ENCODE assay signal across 17 cellular contexts in genomic region chr1:156276966-156277381, GRCh38. TPM values are rescaled to one million over a fixed set of nuclear protein-coding genes. Genes with fewer than 3 reads are reported as not detected.
DNase-seq lines count a peak whose midpoint lies in the region; TF ChIP-seq lines count a peak whose summit lies in the region.
"Had no signal": no experiment of that assay in that cellular context is flagged by ENCODE, and none has a peak within 500 bp of the region (broad histone marks: within the 10 kb centered on the region; RNA-seq: fewer than 3 reads in every experiment).

No MANE protein-coding gene starts in this region.

- H3K27me3 ChIP-seq in Caco-2 (replicated peaks; ENCODE audit: control insufficient read depth, insufficient read depth, low read length), result no peaks in the 10 kb centered on the region
- no peaks in the 10 kb centered on the region for H3K27me3 ChIP-seq in osteoblast (ENCODE audit: insufficient read depth, low read length)
- H3K27me3 ChIP-seq: foreskin keratinocyte had no signal

- H3K4me3 ChIP-seq in Caco-2 (ENCODE audit: low read depth, low read length) (no peak overlapping the region), osteoblast (ENCODE audit: insufficient read depth, low read length) (no peak overlapping the region)
- H3K4me3 ChIP-seq: skin epidermis had no signal

- intact Hi-C loops in Caco-2 (cut with micrococcal nuclease; ENCODE audit: unreplicated experiment), result no loop called here
- intact Hi-C loops in dendritic cell treated with granulocyte-macrophage colony-stimulating factor and Interleukin-4, amounts not matched to agents 40 ng/mL and 50 ng/mL, for 4 days (cut with micrococcal nuclease), result no loop called here

- H3K9me3 ChIP-seq in Caco-2 (no peaks in the 10 kb centered on the region), osteoblast (ENCODE audit: low read depth, low read length) (no peaks in the 10 kb centered on the region)

- peaks cover 10% of the 10 kb centered on the region for H3K4me1 ChIP-seq in Caco-2
- H3K4me1 ChIP-seq in osteoblast (ENCODE audit: insufficient read depth, low read length), result peaks cover 18% of the 10 kb centered on the region
- H3K4me1 ChIP-seq: foreskin keratinocyte had no signal

- no peak overlapping the region for H3K4me2 ChIP-seq in osteoblast (ENCODE audit: insufficient read depth, low read length)

- no peak overlapping the region for H3K27ac Mint-ChIP-seq in Caco-2 (ENCODE audit: unreplicated experiment)
- H3K27ac Mint-ChIP-seq in dendritic cell treated with granulocyte-macrophage colony-stimulating factor and Interleukin-4, amounts not matched to agents 40 ng/mL and 50 ng/mL, for 4 days, result peak overlapping the region; percentile 28
- H3K27ac Mint-ChIP-seq: activated CD4-positive, alpha-beta memory T cell treated with anti-CD3 and anti-CD28 coated beads, Interleukin-2, amount 10 ng/mL, durations not matched to agents 7 days and 5 days; H9 had no signal

- peaks cover 45% of the 10 kb centered on the region for H3K79me2 ChIP-seq in osteoblast (ENCODE audit: insufficient read depth, low read length)

- H4K20me1 ChIP-seq in osteoblast (ENCODE audit: insufficient read depth, low read length), result peaks cover 41% of the 10 kb centered on the region

- H3K27me3 Mint-ChIP-seq in Caco-2 (ENCODE audit: insufficient read depth, unreplicated experiment), result no peaks in the 10 kb centered on the region
- no peaks in the 10 kb centered on the region for H3K27me3 Mint-ChIP-seq in dendritic cell treated with granulocyte-macrophage colony-stimulating factor and Interleukin-4, amounts not matched to agents 40 ng/mL and 50 ng/mL, for 4 days
- H3K27me3 Mint-ChIP-seq: activated CD4-positive, alpha-beta memory T cell treated with anti-CD3 and anti-CD28 coated beads, Interleukin-2, amount 10 ng/mL, durations not matched to agents 7 days and 5 days; stimulated activated naive CD8-positive, alpha-beta T cell treated with anti-CD3 and anti-CD28 coated beads, Interleukin-15, Interleukin-2, amounts not matched to agents 100 ng/mL and 50 ng/mL, for 24 hours had no signal

- peaks cover 12% of the 10 kb centered on the region for H3K4me1 Mint-ChIP-seq in Caco-2 (ENCODE audit: low read depth, unreplicated experiment)
- peaks cover 48% of the 10 kb centered on the region for H3K4me1 Mint-ChIP-seq in dendritic cell treated with granulocyte-macrophage colony-stimulating factor and Interleukin-4, amounts not matched to agents 40 ng/mL and 50 ng/mL, for 4 days (ENCODE audit: low read depth)

- no TSS peak for BruUV-seq in Caco-2 (replicated peaks; lab: Mats Ljungman, UMichigan)

- peak overlapping the region; percentile 17 for H3K27ac ChIP-seq in osteoblast (ENCODE audit: low read depth, low read length)
- H3K27ac ChIP-seq: foreskin keratinocyte had no signal

- TF ChIP-seq CTCF in Caco-2 (IDR thresholded peaks at IDR 0.05; ENCODE audit: insufficient read depth in 1 of 2, low read depth in 1 of 2, low read length in 1 of 2, severe bottlenecking in 1 of 2, unreplicated experiment in 1 of 2) (no peak), osteoblast (IDR thresholded peaks at IDR 0.05; ENCODE audit: extremely low read depth, low read depth, low read length) (no peak)

- no peak overlapping the region for H3K4me3 Mint-ChIP-seq in Caco-2 (ENCODE audit: unreplicated experiment)
- H3K4me3 Mint-ChIP-seq in dendritic cell treated with granulocyte-macrophage colony-stimulating factor and Interleukin-4, amounts not matched to agents 40 ng/mL and 50 ng/mL, for 4 days, result no peak overlapping the region
- H3K4me3 Mint-ChIP-seq: activated CD4-positive, alpha-beta memory T cell treated with anti-CD3 and anti-CD28 coated beads, Interleukin-2, amount 10 ng/mL, durations not matched to agents 7 days and 5 days; H9; stimulated activated naive CD8-positive, alpha-beta T cell treated with anti-CD3 and anti-CD28 coated beads, Interleukin-15, Interleukin-2, amounts not matched to agents 100 ng/mL and 50 ng/mL, for 24 hours had no signal

- POLR2A ChIA-PET in Caco-2 (lab: Charles Lee), result no interaction called here

- H3K36me3 ChIP-seq in Caco-2 (ENCODE audit: control insufficient read depth, insufficient read depth, low read length), result peaks cover 15% of the 10 kb centered on the region
- peaks cover 69% of the 10 kb centered on the region for H3K36me3 ChIP-seq in osteoblast (ENCODE audit: insufficient read depth, low read length)

- CTCF ChIA-PET in Caco-2 (lab: Charles Lee), result no interaction called here

- no peaks in the 10 kb centered on the region for H3K9me3 Mint-ChIP-seq in Caco-2 (ENCODE audit: unreplicated experiment)
- H3K9me3 Mint-ChIP-seq in dendritic cell treated with granulocyte-macrophage colony-stimulating factor and Interleukin-4, amounts not matched to agents 40 ng/mL and 50 ng/mL, for 4 days, result no peaks in the 10 kb centered on the region
- H3K9me3 Mint-ChIP-seq: activated CD4-positive, alpha-beta memory T cell treated with anti-CD3 and anti-CD28 coated beads, Interleukin-2, amount 10 ng/mL, durations not matched to agents 7 days and 5 days; H9; stimulated activated naive CD8-positive, alpha-beta T cell treated with anti-CD3 and anti-CD28 coated beads, Interleukin-15, Interleukin-2, amounts not matched to agents 100 ng/mL and 50 ng/mL, for 24 hours had no signal

- peak; percentile 59 to 60 for DNase-seq in Caco-2
- DNase-seq in NOMO-1 (lab: John Stamatoyannopoulos, UW; ENCODE audit: unreplicated experiment in 2 of 2), result peak; percentile 34 to 41
- no peak for DNase-seq in osteoblast (ENCODE audit: insufficient read length, low spot score, missing footprints)
- DNase-seq in NCI-H1436 treated with DMSO at 0.1 percent for 48 hours (lab: John Stamatoyannopoulos, UW), result no peak
- DNase-seq in NCI-H82 (lab: John Stamatoyannopoulos, UW), result no peak
- no peak for DNase-seq in COR-L47 (lab: John Stamatoyannopoulos, UW)
- DNase-seq in NCI-H524 treated with DMSO at 0.1 percent for 48 hours (lab: John Stamatoyannopoulos, UW), result no peak
- DNase-seq: activated CD4-positive, alpha-beta memory T cell treated with anti-CD3 and anti-CD28 coated beads, Interleukin-2, amount 10 ng/mL, durations not matched to agents 7 days and 5 days; activated effector memory CD4-positive, alpha-beta T cell treated with anti-CD3 and anti-CD28 coated beads, Interleukin-2, amount 50 U/mL, for 16 hours; H9; mesendoderm; NCI-H774; SHP77 treated with DMSO at 0.1 percent for 48 hours had no signal

- peaks cover 70% of the 10 kb centered on the region for H3K36me3 Mint-ChIP-seq in Caco-2 (ENCODE audit: insufficient read depth, unreplicated experiment)
- peaks cover 83% of the 10 kb centered on the region for H3K36me3 Mint-ChIP-seq in dendritic cell treated with granulocyte-macrophage colony-stimulating factor and Interleukin-4, amounts not matched to agents 40 ng/mL and 50 ng/mL, for 4 days (ENCODE audit: low read depth)

- H2AFZ ChIP-seq in osteoblast (ENCODE audit: low read length), result no peak overlapping the region

RNA-seq across cellular contexts. Expression of gene SMG5, which starts 5.7 kb away (rescaled TPM):
- total RNA-seq in Caco-2 (2022), result 146 and 155 TPM in 2 replicates
- 49.2 and 50.7 TPM in 2 replicates for total RNA-seq in osteoblast

RNA-seq across cellular contexts. Expression of gene TMEM79, which starts 7.2 kb away (rescaled TPM):
- total RNA-seq in Caco-2 (2022) (9.5 and 10.7 TPM in 2 replicates), osteoblast (0.88 and 1.4 TPM in 2 replicates)

RNA-seq across cellular contexts. Expression of gene GLMP, which starts 18.5 kb away (rescaled TPM):
- total RNA-seq in Caco-2 (2022) (63.9 and 74.4 TPM in 2 replicates), osteoblast (118 and 137 TPM in 2 replicates)

RNA-seq across cellular contexts. Expression of gene VHLL, which starts 22.1 kb away (rescaled TPM):
- total RNA-seq in Caco-2 (2022) (not detected in 2 replicates), osteoblast (not detected in 2 replicates)
- total RNA-seq: activated CD4-positive, alpha-beta memory T cell treated with anti-CD3 and anti-CD28 coated beads, Interleukin-2, amount 10 ng/mL, durations not matched to agents 7 days and 5 days; foreskin keratinocyte; H9 had no signal

RNA-seq across cellular contexts. Expression of gene PAQR6, which starts 29.1 kb away (rescaled TPM):
- total RNA-seq in Caco-2 (2022), result 4.1 and 4.6 TPM in 2 replicates
- total RNA-seq in osteoblast, result 0.36 and 0.59 TPM in 2 replicates

Comparison
In these comparisons a context has a peak if more than half of its experiments do, and no peak if none do; other contexts are left out.
1. DNase-seq: peak in Caco-2 (2 of 2) and NOMO-1 (2 of 2); none in osteoblast (single experiment), NCI-H1436 treated with DMSO at 0.1 percent for 48 hours (single experiment), NCI-H82 (single experiment), COR-L47 (single experiment) and NCI-H524 treated with DMSO at 0.1 percent for 48 hours (single experiment).